Comparison of ENCODE assay signal across 1 cellular context in the genomic region with DNA sequence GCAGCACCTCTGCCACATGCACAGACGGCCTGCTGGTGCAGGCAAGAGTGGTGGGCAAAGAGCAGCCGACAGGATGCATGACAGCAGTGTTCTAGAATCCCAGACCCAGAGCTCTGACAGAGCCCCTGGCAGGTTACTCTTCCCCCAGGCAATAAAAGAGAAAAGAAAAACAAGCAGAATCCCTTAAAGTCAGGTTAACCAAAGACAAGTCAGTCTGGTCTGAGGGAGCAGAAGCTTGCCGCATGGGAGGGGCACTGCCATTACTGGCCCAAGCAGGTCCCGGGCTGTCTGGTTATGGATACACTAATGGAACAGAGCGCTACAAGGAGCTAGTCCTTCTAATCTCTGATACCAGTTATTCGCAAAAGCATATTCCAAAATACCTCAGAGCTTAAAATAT.
TF ChIP-seq lines count a peak whose summit lies in the region.

No MANE protein-coding gene starts in this region.

TF ChIP-seq in H1, 55 proteins besides CTCF, POLR2A, EP300 and RAD21:
- TF ChIP-seq CTBP2 (IDR thresholded peaks at IDR 0.05; ENCODE audit: borderline replicate concordance, insufficient read depth, insufficient read length, low read length) (no peak), SP1 (IDR thresholded peaks at IDR 0.05; ENCODE audit: low read depth, low read length) (no peak), HDAC2 (IDR thresholded peaks at IDR 0.05; ENCODE audit: borderline replicate concordance in 1 of 2, low read depth in 2 of 2, low read length in 2 of 2) (no peak), SAP30 (IDR thresholded peaks at IDR 0.05; ENCODE audit: insufficient read depth, insufficient replicate concordance, low read length) (no peak), SP2 (IDR thresholded peaks at IDR 0.05; ENCODE audit: low read length) (no peak), SIX5 (IDR thresholded peaks at IDR 0.05; ENCODE audit: low read depth, low read length) (no peak), MAFK (IDR thresholded peaks at IDR 0.05; ENCODE audit: low read depth, low read length) (no peak), SUZ12 (IDR thresholded peaks at IDR 0.05; ENCODE audit: low read length) (no peak), ATF3 (IDR thresholded peaks at IDR 0.05; ENCODE audit: insufficient read depth, low read depth, low read length) (no peak), TBP (IDR thresholded peaks at IDR 0.05; ENCODE audit: low read depth, low read length) (no peak), RFX5 (IDR thresholded peaks at IDR 0.05; ENCODE audit: borderline replicate concordance, low read depth, low read length) (no peak), JUN (IDR thresholded peaks at IDR 0.05; ENCODE audit: low read depth, low read length) (no peak), RNF2 (IDR thresholded peaks at IDR 0.05; ENCODE audit: borderline replicate concordance, low read depth, low read length, missing control alignments, poor library complexity, severe bottlenecking) (no peak), CEBPB (IDR thresholded peaks at IDR 0.05; ENCODE audit: low read depth, low read length) (no peak), TCF12 (IDR thresholded peaks at IDR 0.05; ENCODE audit: low read depth, low read length) (no peak), GTF2F1 (IDR thresholded peaks at IDR 0.05; ENCODE audit: borderline replicate concordance, low read depth, low read length) (no peak), E2F6 (IDR thresholded peaks at IDR 0.05) (no peak)
- TF ChIP-seq, protein P1, sequence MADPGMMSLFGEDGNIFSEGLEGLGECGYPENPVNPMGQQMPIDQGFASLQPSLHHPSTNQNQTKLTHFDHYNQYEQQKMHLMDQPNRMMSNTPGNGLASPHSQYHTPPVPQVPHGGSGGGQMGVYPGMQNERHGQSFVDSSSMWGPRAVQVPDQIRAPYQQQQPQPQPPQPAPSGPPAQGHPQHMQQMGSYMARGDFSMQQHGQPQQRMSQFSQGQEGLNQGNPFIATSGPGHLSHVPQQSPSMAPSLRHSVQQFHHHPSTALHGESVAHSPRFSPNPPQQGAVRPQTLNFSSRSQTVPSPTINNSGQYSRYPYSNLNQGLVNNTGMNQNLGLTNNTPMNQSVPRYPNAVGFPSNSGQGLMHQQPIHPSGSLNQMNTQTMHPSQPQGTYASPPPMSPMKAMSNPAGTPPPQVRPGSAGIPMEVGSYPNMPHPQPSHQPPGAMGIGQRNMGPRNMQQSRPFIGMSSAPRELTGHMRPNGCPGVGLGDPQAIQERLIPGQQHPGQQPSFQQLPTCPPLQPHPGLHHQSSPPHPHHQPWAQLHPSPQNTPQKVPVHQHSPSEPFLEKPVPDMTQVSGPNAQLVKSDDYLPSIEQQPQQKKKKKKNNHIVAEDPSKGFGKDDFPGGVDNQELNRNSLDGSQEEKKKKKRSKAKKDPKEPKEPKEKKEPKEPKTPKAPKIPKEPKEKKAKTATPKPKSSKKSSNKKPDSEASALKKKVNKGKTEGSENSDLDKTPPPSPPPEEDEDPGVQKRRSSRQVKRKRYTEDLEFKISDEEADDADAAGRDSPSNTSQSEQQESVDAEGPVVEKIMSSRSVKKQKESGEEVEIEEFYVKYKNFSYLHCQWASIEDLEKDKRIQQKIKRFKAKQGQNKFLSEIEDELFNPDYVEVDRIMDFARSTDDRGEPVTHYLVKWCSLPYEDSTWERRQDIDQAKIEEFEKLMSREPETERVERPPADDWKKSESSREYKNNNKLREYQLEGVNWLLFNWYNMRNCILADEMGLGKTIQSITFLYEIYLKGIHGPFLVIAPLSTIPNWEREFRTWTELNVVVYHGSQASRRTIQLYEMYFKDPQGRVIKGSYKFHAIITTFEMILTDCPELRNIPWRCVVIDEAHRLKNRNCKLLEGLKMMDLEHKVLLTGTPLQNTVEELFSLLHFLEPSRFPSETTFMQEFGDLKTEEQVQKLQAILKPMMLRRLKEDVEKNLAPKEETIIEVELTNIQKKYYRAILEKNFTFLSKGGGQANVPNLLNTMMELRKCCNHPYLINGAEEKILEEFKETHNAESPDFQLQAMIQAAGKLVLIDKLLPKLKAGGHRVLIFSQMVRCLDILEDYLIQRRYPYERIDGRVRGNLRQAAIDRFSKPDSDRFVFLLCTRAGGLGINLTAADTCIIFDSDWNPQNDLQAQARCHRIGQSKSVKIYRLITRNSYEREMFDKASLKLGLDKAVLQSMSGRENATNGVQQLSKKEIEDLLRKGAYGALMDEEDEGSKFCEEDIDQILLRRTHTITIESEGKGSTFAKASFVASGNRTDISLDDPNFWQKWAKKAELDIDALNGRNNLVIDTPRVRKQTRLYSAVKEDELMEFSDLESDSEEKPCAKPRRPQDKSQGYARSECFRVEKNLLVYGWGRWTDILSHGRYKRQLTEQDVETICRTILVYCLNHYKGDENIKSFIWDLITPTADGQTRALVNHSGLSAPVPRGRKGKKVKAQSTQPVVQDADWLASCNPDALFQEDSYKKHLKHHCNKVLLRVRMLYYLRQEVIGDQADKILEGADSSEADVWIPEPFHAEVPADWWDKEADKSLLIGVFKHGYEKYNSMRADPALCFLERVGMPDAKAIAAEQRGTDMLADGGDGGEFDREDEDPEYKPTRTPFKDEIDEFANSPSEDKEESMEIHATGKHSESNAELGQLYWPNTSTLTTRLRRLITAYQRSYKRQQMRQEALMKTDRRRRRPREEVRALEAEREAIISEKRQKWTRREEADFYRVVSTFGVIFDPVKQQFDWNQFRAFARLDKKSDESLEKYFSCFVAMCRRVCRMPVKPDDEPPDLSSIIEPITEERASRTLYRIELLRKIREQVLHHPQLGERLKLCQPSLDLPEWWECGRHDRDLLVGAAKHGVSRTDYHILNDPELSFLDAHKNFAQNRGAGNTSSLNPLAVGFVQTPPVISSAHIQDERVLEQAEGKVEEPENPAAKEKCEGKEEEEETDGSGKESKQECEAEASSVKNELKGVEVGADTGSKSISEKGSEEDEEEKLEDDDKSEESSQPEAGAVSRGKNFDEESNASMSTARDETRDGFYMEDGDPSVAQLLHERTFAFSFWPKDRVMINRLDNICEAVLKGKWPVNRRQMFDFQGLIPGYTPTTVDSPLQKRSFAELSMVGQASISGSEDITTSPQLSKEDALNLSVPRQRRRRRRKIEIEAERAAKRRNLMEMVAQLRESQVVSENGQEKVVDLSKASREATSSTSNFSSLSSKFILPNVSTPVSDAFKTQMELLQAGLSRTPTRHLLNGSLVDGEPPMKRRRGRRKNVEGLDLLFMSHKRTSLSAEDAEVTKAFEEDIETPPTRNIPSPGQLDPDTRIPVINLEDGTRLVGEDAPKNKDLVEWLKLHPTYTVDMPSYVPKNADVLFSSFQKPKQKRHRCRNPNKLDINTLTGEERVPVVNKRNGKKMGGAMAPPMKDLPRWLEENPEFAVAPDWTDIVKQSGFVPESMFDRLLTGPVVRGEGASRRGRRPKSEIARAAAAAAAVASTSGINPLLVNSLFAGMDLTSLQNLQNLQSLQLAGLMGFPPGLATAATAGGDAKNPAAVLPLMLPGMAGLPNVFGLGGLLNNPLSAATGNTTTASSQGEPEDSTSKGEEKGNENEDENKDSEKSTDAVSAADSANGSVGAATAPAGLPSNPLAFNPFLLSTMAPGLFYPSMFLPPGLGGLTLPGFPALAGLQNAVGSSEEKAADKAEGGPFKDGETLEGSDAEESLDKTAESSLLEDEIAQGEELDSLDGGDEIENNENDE (IDR thresholded peaks at IDR 0.05; ENCODE audit: insufficient replicate concordance, low read length): no peak
